ENCODE assay signal across 1 cellular context in genomic region chr21:46286668-46286982, GRCh38.
TF ChIP-seq lines count a peak whose summit lies in the region.

No MANE protein-coding gene starts in this region.

TF ChIP-seq in GM12878, 131 proteins besides CTCF, POLR2A, EP300 and RAD21:
- TF ChIP-seq SKIL (IDR thresholded peaks at IDR 0.05; ENCODE audit: low read depth, poor library complexity, severe bottlenecking) (peak; percentile 35), ZBTB11 (CRISPR knock-in tag; IDR thresholded peaks at IDR 0.05) (no peak), NR2C1 (IDR thresholded peaks at IDR 0.05) (peak; percentile 70), KDM1A (IDR thresholded peaks at IDR 0.05; ENCODE audit: borderline replicate concordance) (no peak), ZBED1 (IDR thresholded peaks at IDR 0.05; ENCODE audit: borderline replicate concordance) (no peak), SUPT20H (IDR thresholded peaks at IDR 0.05; ENCODE audit: borderline replicate concordance, control insufficient read depth, low read depth, low read length) (no peak), EZH2 (IDR thresholded peaks at IDR 0.05; ENCODE audit: borderline replicate concordance, control insufficient read depth, low read depth, low read length) (no peak), SIN3A (IDR thresholded peaks at IDR 0.05; ENCODE audit: low read depth, low read length) (0 out of 2 replicates have a peak, but pooled peaks have one; percentile 21), DPF2 (IDR thresholded peaks at IDR 0.05) (no peak), RUNX3 (IDR thresholded peaks at IDR 0.05; ENCODE audit: low read length) (peak; percentile 60), GATAD2B (conservative IDR thresholded peaks at IDR 0.05; ENCODE audit: low read depth) (no peak), RELB (IDR thresholded peaks at IDR 0.05; ENCODE audit: low read depth) (0 out of 2 replicates have a peak, but pooled peaks have one; percentile 26), HDAC6 (IDR thresholded peaks at IDR 0.05; ENCODE audit: unreplicated experiment) (no peak), ELK1 (IDR thresholded peaks at IDR 0.05; ENCODE audit: low read depth, low read length) (peak; percentile 9; the same call in 1 of the 2 replicates)
